Comparison of ENCODE assay signal across 11 cellular contexts in the genomic region with DNA sequence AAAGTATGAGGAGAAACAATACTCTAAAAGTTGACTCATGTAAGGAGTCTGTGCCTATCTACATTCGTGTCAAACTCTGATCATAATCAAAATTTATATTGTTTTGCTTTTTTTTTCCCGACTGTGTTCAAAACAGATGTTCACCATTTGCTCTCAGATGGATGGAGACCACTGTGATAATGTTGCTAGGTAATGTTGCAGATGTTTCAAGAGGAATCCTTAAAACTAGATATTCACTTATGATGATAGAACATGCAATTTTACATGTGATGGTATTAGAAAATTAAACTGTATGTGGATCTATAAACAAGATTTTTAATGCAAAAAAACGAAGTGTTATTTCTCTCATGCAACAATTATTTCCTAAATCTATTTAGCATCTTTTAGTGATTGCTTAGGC.
"Had no signal": no experiment of that assay in that cellular context is flagged by ENCODE, and none has a peak within 500 bp of the region (broad histone marks: within the 10 kb centered on the region; RNA-seq: fewer than 3 reads in every experiment).

No MANE protein-coding gene starts in this region.

- H3K36me3 ChIP-seq: HAP-1 had no signal

- H3K4me3 ChIP-seq: GM23248, GM23338, HAP-1 had no signal

- H3K4me2 ChIP-seq: GM23338 had no signal

- H3K9me3 ChIP-seq: HAP-1 had no signal

- DNase-seq: GM23248, GOT3, H7, H9, HCEC 1CT, HFFc6 had no signal

- H2AFZ ChIP-seq: GM23248, GM23338 had no signal

- H3K9ac ChIP-seq: GM23248 had no signal

- H3K27ac ChIP-seq: GM23248 had no signal

- FAIRE-seq: H1, H54 had no signal

- H3K4me1 ChIP-seq: HAP-1 had no signal

- ATAC-seq: GM23338, HCT116 had no signal
